Comparison of ENCODE assay signal across 20 cellular contexts in genomic region chr5:154795235-154795596, GRCh38. TPM values are rescaled to one million over a fixed set of nuclear protein-coding genes. Genes with fewer than 3 reads are reported as not detected.
A peak's percentile ranks its signal among the peaks of the same experiment; 100 is the strongest.
DNase-seq lines count a peak whose midpoint lies in the region; ATAC-seq and TF ChIP-seq lines count a peak whose summit lies in the region.
"Had no signal": no experiment of that assay in that cellular context is flagged by ENCODE, and none has a peak within 500 bp of the region (broad histone marks: within the 10 kb centered on the region; RNA-seq: fewer than 3 reads in every experiment).

No MANE protein-coding gene starts in this region.

- peaks cover 11% of the 10 kb centered on the region for H3K4me1 Mint-ChIP-seq in activated T-cell treated with anti-CD3 and anti-CD28 coated beads, Interleukin-2, amount 50 U/mL, for 72 hours (ENCODE audit: low read depth)
- H3K4me1 Mint-ChIP-seq in stimulated activated memory B cell treated with anti-CD40 and anti-IgM and Interleukin-4, amounts not matched to agents 10 μg/mL and 1 μg/mL and 100 μg/mL, for 72 hours, result peaks cover 20% of the 10 kb centered on the region

- H3K27me3 Mint-ChIP-seq in activated T-cell treated with anti-CD3 and anti-CD28 coated beads, Interleukin-2, amount 50 U/mL, for 72 hours (ENCODE audit: low read depth), result no peaks in the 10 kb centered on the region
- no peaks in the 10 kb centered on the region for H3K27me3 Mint-ChIP-seq in stimulated activated memory B cell treated with anti-CD40 and anti-IgM and Interleukin-4, amounts not matched to agents 10 μg/mL and 1 μg/mL and 100 μg/mL, for 72 hours
- H3K27me3 Mint-ChIP-seq: naive thymus-derived CD4-positive, alpha-beta T cell had no signal

- H3K27ac Mint-ChIP-seq in activated T-cell treated with anti-CD3 and anti-CD28 coated beads, Interleukin-2, amount 50 U/mL, for 72 hours, result peak overlapping the region; percentile 58
- H3K27ac Mint-ChIP-seq in stimulated activated memory B cell treated with anti-CD40 and anti-IgM and Interleukin-4, amounts not matched to agents 10 μg/mL and 1 μg/mL and 100 μg/mL, for 72 hours, result peak overlapping the region; percentile 6

- peaks cover 0 to 21% of the 10 kb centered on the region in 2 donors for H3K4me1 ChIP-seq in right atrium auricular region
- H3K4me1 ChIP-seq: esophagus squamous epithelium had no signal

- ATAC-seq in activated T-cell treated with anti-CD3 and anti-CD28 coated beads, Interleukin-2, amount 50 U/mL, for 72 hours (replicated peaks in 1 of 2), result no peak
- no peak for ATAC-seq in stimulated activated memory B cell treated with anti-CD40 and anti-IgM and Interleukin-4, amounts not matched to agents 10 μg/mL and 1 μg/mL and 100 μg/mL, for 72 hours
- ATAC-seq in HG03457 (IDR thresholded peaks at IDR 0.05; ENCODE audit: unreplicated experiment) (no peak), HG03039 (IDR thresholded peaks at IDR 0.05; ENCODE audit: unreplicated experiment) (no peak)
- ATAC-seq: naive thymus-derived CD4-positive, alpha-beta T cell had no signal

- no peaks in the 10 kb centered on the region for H3K9me3 ChIP-seq in right atrium auricular region
- H3K9me3 ChIP-seq: BLaER1 treated with 17β-estradiol and CSF1 and Interleukin-3, amounts not matched to agents 10 nM and 100 nM; esophagus squamous epithelium had no signal

- H3K4me3 Mint-ChIP-seq in activated T-cell treated with anti-CD3 and anti-CD28 coated beads, Interleukin-2, amount 50 U/mL, for 72 hours, result no peak overlapping the region
- no peak overlapping the region for H3K4me3 Mint-ChIP-seq in stimulated activated memory B cell treated with anti-CD40 and anti-IgM and Interleukin-4, amounts not matched to agents 10 μg/mL and 1 μg/mL and 100 μg/mL, for 72 hours
- H3K4me3 Mint-ChIP-seq: naive thymus-derived CD4-positive, alpha-beta T cell had no signal

- peaks cover 73% of the 10 kb centered on the region for H3K36me3 ChIP-seq in brain microvascular endothelial cell (replicated peaks)
- peaks cover 46% of the 10 kb centered on the region for H3K36me3 ChIP-seq in right atrium auricular region

- H3K27ac ChIP-seq in brain microvascular endothelial cell (peak overlapping the region; percentile 75), right atrium auricular region (peak overlapping the region; percentile 29 to 73)
- H3K27ac ChIP-seq: BLaER1 treated with 17β-estradiol and CSF1 and Interleukin-3, amounts not matched to agents 10 nM and 100 nM; esophagus squamous epithelium had no signal

- no peak overlapping the region for H3K4me3 ChIP-seq in brain microvascular endothelial cell (ENCODE audit: low read depth, low read length)
- no peak overlapping the region for H3K4me3 ChIP-seq in right atrium auricular region
- H3K4me3 ChIP-seq: BLaER1 treated with 17β-estradiol and CSF1 and Interleukin-3, amounts not matched to agents 10 nM and 100 nM; esophagus squamous epithelium; lung had no signal

- no peaks in the 10 kb centered on the region for H3K9me3 Mint-ChIP-seq in activated T-cell treated with anti-CD3 and anti-CD28 coated beads, Interleukin-2, amount 50 U/mL, for 72 hours
- H3K9me3 Mint-ChIP-seq in stimulated activated memory B cell treated with anti-CD40 and anti-IgM and Interleukin-4, amounts not matched to agents 10 μg/mL and 1 μg/mL and 100 μg/mL, for 72 hours, result no peaks in the 10 kb centered on the region
- H3K9me3 Mint-ChIP-seq: naive thymus-derived CD4-positive, alpha-beta T cell had no signal

- in situ Hi-C loops in brain microvascular endothelial cell (cut with HindIII; ENCODE audit: low pct_ligation_motif_present, low sequenced_read_pairs), result no loop called here

- peaks cover 9 to 38% of the 10 kb centered on the region in 2 donors for H3K36me3 Mint-ChIP-seq in activated T-cell treated with anti-CD3 and anti-CD28 coated beads, Interleukin-2, amount 50 U/mL, for 72 hours (ENCODE audit: insufficient read depth in 2 of 2)
- peaks cover 69% of the 10 kb centered on the region for H3K36me3 Mint-ChIP-seq in stimulated activated memory B cell treated with anti-CD40 and anti-IgM and Interleukin-4, amounts not matched to agents 10 μg/mL and 1 μg/mL and 100 μg/mL, for 72 hours

- TF ChIP-seq CTCF in brain microvascular endothelial cell (IDR thresholded peaks at IDR 0.05; ENCODE audit: low read depth, low read length, missing control alignments), result no peak
- TF ChIP-seq CTCF in right atrium auricular region (IDR thresholded peaks at IDR 0.05), result no peak

- no peak for DNase-seq in activated T-cell treated with anti-CD3 and anti-CD28 coated beads, Interleukin-2, amount 50 U/mL, for 72 hours
- no peak for DNase-seq in activated T-cell treated with anti-CD3 and anti-CD28 coated beads, Interleukin-2, amount 50 U/mL, for 48 hours
- DNase-seq in brain microvascular endothelial cell (no peak), right atrium auricular region (ENCODE audit: low spot score) (no peak), DMS153 (lab: John Stamatoyannopoulos, UW) (no peak)
- DNase-seq: DMS 273 treated with DMSO at 0.1 percent for 48 hours; effector CD8-positive, alpha-beta T cell; esophagus squamous epithelium; H7; KBM-7; naive thymus-derived CD4-positive, alpha-beta T cell; NCI-H510A; posterior cingulate gyrus; RPMI8226; stimulated activated CD4-positive, alpha-beta T cell treated with anti-CD3 and anti-CD28 coated beads, Interleukin-4, amount 100 ng/mL, for 24 hours had no signal

- H3K27me3 ChIP-seq in brain microvascular endothelial cell (replicated peaks) (no peaks in the 10 kb centered on the region), right atrium auricular region (no peaks in the 10 kb centered on the region)
- H3K27me3 ChIP-seq: BLaER1 treated with 17β-estradiol and CSF1 and Interleukin-3, amounts not matched to agents 10 nM and 100 nM; esophagus squamous epithelium had no signal

RNA-seq across cellular contexts. Expression of gene LARP1, which starts 40.0 kb away (rescaled TPM):
- total RNA-seq in activated T-cell treated with anti-CD3 and anti-CD28 coated beads, Interleukin-2, amount 50 U/mL, for 72 hours, result 100 to 1,000 TPM; 248 to 266 TPM
- total RNA-seq in right atrium auricular region, result 10 to 100 TPM; 92.4 to 98.1 TPM

RNA-seq across cellular contexts. Expression of gene FAXDC2, which starts 55.2 kb away (rescaled TPM):
- total RNA-seq in activated T-cell treated with anti-CD3 and anti-CD28 coated beads, Interleukin-2, amount 50 U/mL, for 72 hours, result under 1 TPM in 1 of 2 donors, not detected in 1; 0.43 TPM
- total RNA-seq in right atrium auricular region, result 10 to 100 TPM; 22.1 to 24.6 TPM

Comparison
In these comparisons a context has a peak if more than half of its experiments do, and no peak if none do; other contexts are left out.
1. RNA of gene FAXDC2, which starts 55.2 kb away (total RNA-seq): 22.1 to 24.6 TPM in right atrium auricular region; 0.43 TPM in activated T-cell treated with anti-CD3 and anti-CD28 coated beads, Interleukin-2, amount 50 U/mL, for 72 hours; every median in the first group is over 10 times any median in the second.